ENCODE assay signal across 17 cellular contexts in genomic region chr5:126610163-126610562, GRCh38. TPM values are rescaled to one million over a fixed set of nuclear protein-coding genes. Genes with fewer than 3 reads are reported as not detected.
DNase-seq lines count a peak whose midpoint lies in the region; ATAC-seq and TF ChIP-seq lines count a peak whose summit lies in the region.
"Had no signal": no experiment of that assay in that cellular context is flagged by ENCODE, and none has a peak within 500 bp of the region (broad histone marks: within the 10 kb centered on the region; RNA-seq: fewer than 3 reads in every experiment).

No MANE protein-coding gene starts in this region.

- H3K27ac ChIP-seq in osteoblast (ENCODE audit: low read depth, low read length), result no peak overlapping the region
- H3K27ac ChIP-seq: KMS-11 had no signal

- no peak overlapping the region for H3K4me3 Mint-ChIP-seq in activated CD4-positive, alpha-beta memory T cell treated with anti-CD3 and anti-CD28 coated beads for 36 hours
- H3K4me3 Mint-ChIP-seq in activated CD4-positive, alpha-beta memory T cell treated with anti-CD3 and anti-CD28 coated beads, Interleukin-2, amount 10 ng/mL, durations not matched to agents 7 days and 5 days, result no peak overlapping the region
- no peak overlapping the region for H3K4me3 Mint-ChIP-seq in effector memory CD8-positive, alpha-beta T cell

- peak overlapping the region; percentile 4 for H3K27ac Mint-ChIP-seq in activated CD4-positive, alpha-beta memory T cell treated with anti-CD3 and anti-CD28 coated beads for 36 hours
- H3K27ac Mint-ChIP-seq in activated CD4-positive, alpha-beta memory T cell treated with anti-CD3 and anti-CD28 coated beads, Interleukin-2, amount 10 ng/mL, durations not matched to agents 7 days and 5 days, result no peak overlapping the region
- peak overlapping the region; percentile 78 to 81 for H3K27ac Mint-ChIP-seq in effector memory CD8-positive, alpha-beta T cell

- H3K9me3 ChIP-seq in osteoblast (ENCODE audit: low read depth, low read length), result no peaks in the 10 kb centered on the region
- H3K9me3 ChIP-seq: MG63 had no signal

- H3K4me3 ChIP-seq in osteoblast (ENCODE audit: insufficient read depth, low read length), result no peak overlapping the region
- H3K4me3 ChIP-seq: MG63 had no signal

- no peaks in the 10 kb centered on the region for H3K27me3 ChIP-seq in osteoblast (ENCODE audit: insufficient read depth, low read length)
- H3K27me3 ChIP-seq: MG63 had no signal

- peaks cover 7% of the 10 kb centered on the region for H3K4me1 ChIP-seq in osteoblast (ENCODE audit: insufficient read depth, low read length)

- no peak for ATAC-seq in effector memory CD8-positive, alpha-beta T cell (replicated peaks)

- TF ChIP-seq CTCF in osteoblast (IDR thresholded peaks at IDR 0.05; ENCODE audit: extremely low read depth, low read depth, low read length), result no peak

- POLR2A ChIA-PET in activated CD4-positive, alpha-beta memory T cell treated with anti-CD3 and anti-CD28 coated beads for 36 hours (lab: Charles Lee), result interaction anchor here (1.0 kb wide), 1 partner anchor 9 kb away, joined by 4 read pairs; the partner anchor contains the start of gene PHAX
- POLR2A ChIA-PET in activated CD4-positive, alpha-beta memory T cell treated with anti-CD3 and anti-CD28 coated beads, Interleukin-2, amount 10 ng/mL, durations not matched to agents 7 days and 5 days (lab: Charles Lee), result interaction anchor here (1.7 kb wide), 1 partner anchor 9 kb away, joined by 6 read pairs; the partner anchor contains the start of gene PHAX

- no peak overlapping the region for H3K4me2 ChIP-seq in osteoblast (ENCODE audit: insufficient read depth, low read length)
- H3K4me2 ChIP-seq: KMS-11 had no signal

- CTCF ChIA-PET in activated CD4-positive, alpha-beta memory T cell treated with anti-CD3 and anti-CD28 coated beads for 36 hours (lab: Charles Lee), result interaction anchor here (1.6 kb wide), 1 partner anchor 9 kb away, joined by 9 read pairs; the partner anchor contains the start of gene PHAX
- CTCF ChIA-PET in activated CD4-positive, alpha-beta memory T cell treated with anti-CD3 and anti-CD28 coated beads, Interleukin-2, amount 10 ng/mL, durations not matched to agents 7 days and 5 days (lab: Charles Lee), result interaction anchor here (1.9 kb wide), 1 partner anchor 9 kb away, joined by 9 read pairs; the partner anchor contains the start of gene PHAX

- no peaks in the 10 kb centered on the region for H3K27me3 Mint-ChIP-seq in activated CD4-positive, alpha-beta memory T cell treated with anti-CD3 and anti-CD28 coated beads for 36 hours
- H3K27me3 Mint-ChIP-seq in activated CD4-positive, alpha-beta memory T cell treated with anti-CD3 and anti-CD28 coated beads, Interleukin-2, amount 10 ng/mL, durations not matched to agents 7 days and 5 days, result no peaks in the 10 kb centered on the region
- H3K27me3 Mint-ChIP-seq in effector memory CD8-positive, alpha-beta T cell, result no peaks in the 10 kb centered on the region

- H3K9me3 Mint-ChIP-seq in activated CD4-positive, alpha-beta memory T cell treated with anti-CD3 and anti-CD28 coated beads for 36 hours, result no peaks in the 10 kb centered on the region
- H3K9me3 Mint-ChIP-seq in activated CD4-positive, alpha-beta memory T cell treated with anti-CD3 and anti-CD28 coated beads, Interleukin-2, amount 10 ng/mL, durations not matched to agents 7 days and 5 days, result no peaks in the 10 kb centered on the region
- H3K9me3 Mint-ChIP-seq in effector memory CD8-positive, alpha-beta T cell, result no peaks in the 10 kb centered on the region

- H3K79me2 ChIP-seq in osteoblast (ENCODE audit: insufficient read depth, low read length), result peaks cover 92% of the 10 kb centered on the region

- peaks cover 36% of the 10 kb centered on the region for H3K36me3 Mint-ChIP-seq in activated CD4-positive, alpha-beta memory T cell treated with anti-CD3 and anti-CD28 coated beads for 36 hours
- H3K36me3 Mint-ChIP-seq in activated CD4-positive, alpha-beta memory T cell treated with anti-CD3 and anti-CD28 coated beads, Interleukin-2, amount 10 ng/mL, durations not matched to agents 7 days and 5 days (ENCODE audit: low read depth), result peaks cover 54% of the 10 kb centered on the region
- H3K36me3 Mint-ChIP-seq in effector memory CD8-positive, alpha-beta T cell (ENCODE audit: insufficient read depth), result peaks cover 83% of the 10 kb centered on the region

- peaks cover 38% of the 10 kb centered on the region for H3K4me1 Mint-ChIP-seq in activated CD4-positive, alpha-beta memory T cell treated with anti-CD3 and anti-CD28 coated beads for 36 hours (ENCODE audit: low read depth)
- peaks cover 36% of the 10 kb centered on the region for H3K4me1 Mint-ChIP-seq in activated CD4-positive, alpha-beta memory T cell treated with anti-CD3 and anti-CD28 coated beads, Interleukin-2, amount 10 ng/mL, durations not matched to agents 7 days and 5 days
- peaks cover 27 to 40% of the 10 kb centered on the region in 2 donors for H3K4me1 Mint-ChIP-seq in effector memory CD8-positive, alpha-beta T cell (ENCODE audit: low read depth in 2 of 2)

- peaks cover 20% of the 10 kb centered on the region for H4K20me1 ChIP-seq in osteoblast (ENCODE audit: insufficient read depth, low read length)

- no peak for DNase-seq in activated CD4-positive, alpha-beta memory T cell treated with anti-CD3 and anti-CD28 coated beads for 36 hours
- DNase-seq in activated CD4-positive, alpha-beta memory T cell treated with anti-CD3 and anti-CD28 coated beads, Interleukin-2, amount 10 ng/mL, durations not matched to agents 7 days and 5 days, result no peak
- DNase-seq in OCI-M1 (lab: John Stamatoyannopoulos, UW), result peak; percentile 0
- DNase-seq in effector memory CD8-positive, alpha-beta T cell, result no peak
- DNase-seq in osteoblast (ENCODE audit: insufficient read length, low spot score, missing footprints), result peak; percentile 27
- no peak for DNase-seq in anterior cingulate cortex (lab: John Stamatoyannopoulos, UW)
- no peak for DNase-seq in occipital lobe (lab: John Stamatoyannopoulos, UW)
- DNase-seq in cardiac septum (ENCODE audit: low spot score), result no peak
- DNase-seq: C1 segment of cervical spinal cord, DMS53, H7, MG63, NCI-H1092 treated with DMSO at 0.1 percent for 48 hours, NCI-H1694, NCI-H446, NCI-H748 treated with DMSO at 0.1 percent for 48 hours had no signal

- H3K36me3 ChIP-seq in osteoblast (ENCODE audit: insufficient read depth, low read length), result peaks cover 50% of the 10 kb centered on the region

- intact Hi-C loops in activated CD4-positive, alpha-beta memory T cell treated with anti-CD3 and anti-CD28 coated beads for 36 hours (cut with micrococcal nuclease), result no loop called here
- intact Hi-C loops in cardiac septum (cut with DNase I), result no loop called here

- no peak overlapping the region for H2AFZ ChIP-seq in osteoblast (ENCODE audit: low read length)

RNA-seq across cellular contexts. Expression of gene PHAX, which starts 9.4 kb away (rescaled TPM):
- total RNA-seq in activated CD4-positive, alpha-beta memory T cell treated with anti-CD3 and anti-CD28 coated beads for 36 hours, result 10 to 100 TPM; 40.7 to 43.2 TPM
- total RNA-seq in activated CD4-positive, alpha-beta memory T cell treated with anti-CD3 and anti-CD28 coated beads, Interleukin-2, amount 10 ng/mL, durations not matched to agents 7 days and 5 days, result 10 to 100 TPM; 31.5 to 33.8 TPM
- 55.4 and 61.9 TPM in 2 replicates for total RNA-seq in osteoblast
- total RNA-seq in occipital lobe, result 103 TPM
- total RNA-seq in cardiac septum, result 30.1 TPM

RNA-seq across cellular contexts. Expression of gene ALDH7A1, which starts 15.1 kb away (rescaled TPM):
- total RNA-seq in activated CD4-positive, alpha-beta memory T cell treated with anti-CD3 and anti-CD28 coated beads for 36 hours, result 1 to 10 TPM; 5.3 to 5.7 TPM
- total RNA-seq in activated CD4-positive, alpha-beta memory T cell treated with anti-CD3 and anti-CD28 coated beads, Interleukin-2, amount 10 ng/mL, durations not matched to agents 7 days and 5 days, result 1 to 10 TPM in 1 of 2 experiments, under 1 TPM in 1; 0.71 to 1.0 TPM
- total RNA-seq in osteoblast, result 39.1 and 50.4 TPM in 2 replicates
- total RNA-seq in occipital lobe, result 34.3 TPM
- total RNA-seq in cardiac septum, result 26.4 TPM

Comparison
In these comparisons a context has a peak if more than half of its experiments do, and no peak if none do; other contexts are left out.
1. DNase-seq: peak in OCI-M1 (single experiment) and osteoblast (single experiment); none in activated CD4-positive, alpha-beta memory T cell treated with anti-CD3 and anti-CD28 coated beads for 36 hours (single experiment), activated CD4-positive, alpha-beta memory T cell treated with anti-CD3 and anti-CD28 coated beads, Interleukin-2, amount 10 ng/mL, durations not matched to agents 7 days and 5 days (single experiment), effector memory CD8-positive, alpha-beta T cell (0 of 3), anterior cingulate cortex (0 of 58), occipital lobe (single experiment) and cardiac septum (single experiment).